Comparison of ENCODE assay signal across 3 cellular contexts in the genomic region with DNA sequence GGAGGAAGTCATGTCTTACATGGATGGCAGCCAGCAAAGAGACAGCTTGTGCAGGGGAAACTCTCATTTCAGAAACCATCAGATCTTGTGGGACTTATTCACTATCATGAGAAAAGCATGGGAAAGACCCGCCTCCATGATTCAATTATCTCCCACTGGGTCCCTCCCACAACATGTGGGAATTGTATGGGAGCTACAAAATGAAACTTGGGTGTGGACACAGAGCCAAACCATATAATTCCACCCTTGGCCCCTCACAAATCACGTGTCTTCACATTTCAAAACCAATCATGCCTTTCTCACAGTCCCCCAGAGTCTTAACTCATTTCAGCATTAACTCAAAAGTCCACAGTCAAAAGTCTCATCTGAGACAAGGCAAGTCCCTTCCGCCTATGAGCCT. TPM values are rescaled to one million over a fixed set of nuclear protein-coding genes. Genes with fewer than 3 reads are reported as not detected.
"Had no signal": no experiment of that assay in that cellular context is flagged by ENCODE, and none has a peak within 500 bp of the region (broad histone marks: within the 10 kb centered on the region; RNA-seq: fewer than 3 reads in every experiment).

No MANE protein-coding gene starts in this region.

RNA-seq across cellular contexts. Expression of gene GNA14, which starts 42.0 kb away (rescaled TPM):
- total RNA-seq: mononuclear cell; naive thymus-derived CD8-positive, alpha-beta T cell; osteocyte had no signal
